8 cellular contexts compared by ENCODE assay signal in genomic region chr14:103607822-103608221, GRCh38. TPM values are rescaled to one million over a fixed set of nuclear protein-coding genes. Genes with fewer than 3 reads are reported as not detected.
A peak's percentile ranks its signal among the peaks of the same experiment; 100 is the strongest.
DNase-seq lines count a peak whose midpoint lies in the region; ATAC-seq and TF ChIP-seq lines count a peak whose summit lies in the region.

No MANE protein-coding gene starts in this region.

- H3K27ac Mint-ChIP-seq in activated CD8-positive, alpha-beta T cell treated with anti-CD3 and anti-CD28 coated beads, Interleukin-2, amount 10 ng/mL, durations not matched to agents 7 days and 5 days: peak overlapping the region; percentile 54
- H3K27ac Mint-ChIP-seq in memory B cell: no peak overlapping the region

- peaks cover 21% of the 10 kb centered on the region for H3K4me1 ChIP-seq in left ventricle myocardium inferior
- H3K4me1 ChIP-seq in upper lobe of right lung: peaks cover 17% of the 10 kb centered on the region
- H3K4me1 ChIP-seq in ovary (ENCODE audit: insufficient read depth): peaks cover 10% of the 10 kb centered on the region

- CTCF ChIA-PET in activated CD8-positive, alpha-beta T cell treated with anti-CD3 and anti-CD28 coated beads, Interleukin-2, amount 10 ng/mL, durations not matched to agents 7 days and 5 days (lab: Charles Lee): no interaction called here

- peaks cover 18% of the 10 kb centered on the region for H3K9me3 ChIP-seq in left ventricle myocardium inferior (replicated peaks)
- H3K9me3 ChIP-seq in upper lobe of right lung: no peaks in the 10 kb centered on the region
- no peaks in the 10 kb centered on the region for H3K9me3 ChIP-seq in ovary

- H3K4me3 Mint-ChIP-seq in activated CD8-positive, alpha-beta T cell treated with anti-CD3 and anti-CD28 coated beads, Interleukin-2, amount 10 ng/mL, durations not matched to agents 7 days and 5 days: peak overlapping the region; percentile 49
- H3K4me3 Mint-ChIP-seq in memory B cell: peak overlapping the region; percentile 84

- DNase-seq in left ventricle myocardium inferior: no peak
- DNase-seq in left ventricle myocardium superior: no peak
- no peak for DNase-seq in activated CD8-positive, alpha-beta T cell treated with anti-CD3 and anti-CD28 coated beads, Interleukin-2, amount 10 ng/mL, durations not matched to agents 7 days and 5 days
- DNase-seq in memory B cell (ENCODE audit: low spot score in 2 of 2): no peak
- no peak for DNase-seq in upper lobe of right lung
- no peak for DNase-seq in NCI-H187 (lab: John Stamatoyannopoulos, UW)
- no peak for DNase-seq in ovary

- peaks cover 32% of the 10 kb centered on the region for H3K4me1 Mint-ChIP-seq in activated CD8-positive, alpha-beta T cell treated with anti-CD3 and anti-CD28 coated beads, Interleukin-2, amount 10 ng/mL, durations not matched to agents 7 days and 5 days (ENCODE audit: low read depth)
- peaks cover 16% of the 10 kb centered on the region for H3K4me1 Mint-ChIP-seq in memory B cell

- peaks cover 6% of the 10 kb centered on the region for H3K27me3 ChIP-seq in left ventricle myocardium inferior (ENCODE audit: low read depth)
- no peaks in the 10 kb centered on the region for H3K27me3 ChIP-seq in upper lobe of right lung
- no peaks in the 10 kb centered on the region for H3K27me3 ChIP-seq in ovary

- H3K27ac ChIP-seq in left ventricle myocardium inferior (replicated peaks) (peak overlapping the region; percentile 32), upper lobe of right lung (no peak overlapping the region), ovary (no peak overlapping the region)

- ATAC-seq in left ventricle myocardium superior: no peak
- peak; percentile 5 for ATAC-seq in activated CD8-positive, alpha-beta T cell treated with anti-CD3 and anti-CD28 coated beads, Interleukin-2, amount 10 ng/mL, durations not matched to agents 7 days and 5 days
- no peak for ATAC-seq in memory B cell (ENCODE audit: low read depth)
- ATAC-seq in upper lobe of right lung: peak; percentile 3
- ATAC-seq in GM21423 (IDR thresholded peaks at IDR 0.05; ENCODE audit: unreplicated experiment): no peak

- peaks cover 20% of the 10 kb centered on the region for H3K27me3 Mint-ChIP-seq in activated CD8-positive, alpha-beta T cell treated with anti-CD3 and anti-CD28 coated beads, Interleukin-2, amount 10 ng/mL, durations not matched to agents 7 days and 5 days (ENCODE audit: low read depth)
- H3K27me3 Mint-ChIP-seq in memory B cell: peaks cover 4% of the 10 kb centered on the region

- H3K36me3 ChIP-seq in left ventricle myocardium inferior: no peaks in the 10 kb centered on the region
- H3K36me3 ChIP-seq in upper lobe of right lung: no peaks in the 10 kb centered on the region
- no peaks in the 10 kb centered on the region for H3K36me3 ChIP-seq in ovary

- TF ChIP-seq EP300 in ovary (IDR thresholded peaks at IDR 0.05): no peak

- H3K4me3 ChIP-seq in left ventricle myocardium inferior (peak overlapping the region; percentile 53), upper lobe of right lung (peak overlapping the region; percentile 17), ovary (no peak overlapping the region)

- peaks cover 7% of the 10 kb centered on the region for H3K9me3 Mint-ChIP-seq in activated CD8-positive, alpha-beta T cell treated with anti-CD3 and anti-CD28 coated beads, Interleukin-2, amount 10 ng/mL, durations not matched to agents 7 days and 5 days (ENCODE audit: insufficient read depth)
- peaks cover 5% of the 10 kb centered on the region for H3K9me3 Mint-ChIP-seq in memory B cell

- POLR2A ChIA-PET in activated CD8-positive, alpha-beta T cell treated with anti-CD3 and anti-CD28 coated beads, Interleukin-2, amount 10 ng/mL, durations not matched to agents 7 days and 5 days (lab: Charles Lee): interaction anchor here (1.7 to 2.0 kb wide), 2 partner anchors 18 to 21 kb away, joined by 7 to 9 read pairs; partner anchors contain the start of gene KLC1

- TF ChIP-seq POLR2A in ovary (IDR thresholded peaks at IDR 0.05): no peak

- intact Hi-C loops in left ventricle myocardium inferior (cut with micrococcal nuclease) (no loop called here), left ventricle myocardium superior (cut with micrococcal nuclease) (no loop called here), upper lobe of right lung (cut with DNase I) (no loop called here), ovary (cut with DNase I) (no loop called here)

- peaks cover 6% of the 10 kb centered on the region for H3K36me3 Mint-ChIP-seq in activated CD8-positive, alpha-beta T cell treated with anti-CD3 and anti-CD28 coated beads, Interleukin-2, amount 10 ng/mL, durations not matched to agents 7 days and 5 days (ENCODE audit: low read depth)
- peaks cover 6% of the 10 kb centered on the region for H3K36me3 Mint-ChIP-seq in memory B cell

- 2 to 5% (median 5%) methylated on average over 15 of the region's 15 CpGs for WGBS in ovary, 3 donors

- TF ChIP-seq CTCF in left ventricle myocardium inferior (IDR thresholded peaks at IDR 0.05; ENCODE audit: borderline replicate concordance) (no peak), upper lobe of right lung (IDR thresholded peaks at IDR 0.05) (no peak), ovary (IDR thresholded peaks at IDR 0.05) (no peak)

RNA-seq across cellular contexts. Expression of gene KLC1, which starts 21.2 kb away (rescaled TPM):
- total RNA-seq in left ventricle myocardium inferior: 137 TPM
- total RNA-seq in left ventricle myocardium superior: 146 TPM
- total RNA-seq in activated CD8-positive, alpha-beta T cell treated with anti-CD3 and anti-CD28 coated beads, Interleukin-2, amount 10 ng/mL, durations not matched to agents 7 days and 5 days: 100 to 1,000 TPM; 137 to 140 TPM
- total RNA-seq in upper lobe of right lung: 172 TPM
- total RNA-seq in ovary: 100 to 1,000 TPM; 125 to 191 (median 149) TPM
- 10 to 100 TPM; 80.0 to 88.2 TPM for polyA plus RNA-seq in ovary

RNA-seq across cellular contexts. Expression of gene COA8, which starts 45.1 kb away (rescaled TPM):
- total RNA-seq in left ventricle myocardium inferior: 48.3 TPM
- 56.2 TPM for total RNA-seq in left ventricle myocardium superior
- total RNA-seq in activated CD8-positive, alpha-beta T cell treated with anti-CD3 and anti-CD28 coated beads, Interleukin-2, amount 10 ng/mL, durations not matched to agents 7 days and 5 days: 10 to 100 TPM; 28.3 to 34.3 TPM
- 29.7 TPM for total RNA-seq in upper lobe of right lung
- 10 to 100 TPM; 11.4 to 28.1 (median 26.6) TPM for total RNA-seq in ovary
- polyA plus RNA-seq in ovary: 10 to 100 TPM; 34.9 to 50.1 TPM

RNA-seq across cellular contexts. Expression of gene BAG5, which starts 45.4 kb away (rescaled TPM):
- total RNA-seq in left ventricle myocardium inferior: 16.7 TPM
- 16.4 TPM for total RNA-seq in left ventricle myocardium superior
- 10 to 100 TPM; 31.1 to 33.2 TPM for total RNA-seq in activated CD8-positive, alpha-beta T cell treated with anti-CD3 and anti-CD28 coated beads, Interleukin-2, amount 10 ng/mL, durations not matched to agents 7 days and 5 days
- total RNA-seq in upper lobe of right lung: 33.0 TPM
- 10 to 100 TPM; 13.2 to 29.1 (median 24.4) TPM for total RNA-seq in ovary
- 10 to 100 TPM in 1 of 2 donors, 1 to 10 TPM in 1; 9.8 to 26.6 TPM for polyA plus RNA-seq in ovary

Comparison
In these comparisons a context has a peak if more than half of its experiments do, and no peak if none do; other contexts are left out.
1. ATAC-seq: peak in activated CD8-positive, alpha-beta T cell treated with anti-CD3 and anti-CD28 coated beads, Interleukin-2, amount 10 ng/mL, durations not matched to agents 7 days and 5 days (single experiment) and upper lobe of right lung (single experiment); none in left ventricle myocardium superior (single experiment), memory B cell (single experiment) and GM21423 (single experiment).